Comparison of ENCODE assay signal across 18 cellular contexts in the genomic region with DNA sequence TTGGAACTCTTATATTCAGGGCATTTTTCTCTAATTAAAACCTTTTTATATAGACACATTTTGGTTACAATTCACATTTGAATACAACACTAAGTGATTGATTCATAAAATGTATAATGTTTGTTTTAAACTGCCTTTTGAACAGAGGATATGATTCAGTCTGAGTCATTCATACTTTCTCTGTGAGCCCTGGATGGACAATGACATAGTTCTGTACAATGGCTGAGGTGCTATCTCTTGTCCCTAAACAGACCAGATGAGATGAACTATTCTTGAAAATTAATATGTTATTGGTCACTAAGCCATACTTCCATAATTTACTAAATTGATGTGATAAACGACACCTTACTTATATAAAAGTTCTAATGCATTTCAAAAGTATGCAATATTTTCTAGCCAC.
DNase-seq lines count a peak whose midpoint lies in the region; ATAC-seq and TF ChIP-seq lines count a peak whose summit lies in the region.
"Had no signal": no experiment of that assay in that cellular context is flagged by ENCODE, and none has a peak within 500 bp of the region (broad histone marks: within the 10 kb centered on the region; RNA-seq: fewer than 3 reads in every experiment).

No MANE protein-coding gene starts in this region.

- ATAC-seq in activated CD8-positive, alpha-beta memory T cell treated with anti-CD3 and anti-CD28 coated beads, Interleukin-2, amount 10 ng/mL, durations not matched to agents 7 days and 5 days: no peak
- ATAC-seq: left lung had no signal

- no peak for TF ChIP-seq POLR2A in Peyer's patch (IDR thresholded peaks at IDR 0.05)

- CTCF ChIA-PET in activated CD8-positive, alpha-beta memory T cell treated with anti-CD3 and anti-CD28 coated beads, Interleukin-2, amount 10 ng/mL, durations not matched to agents 7 days and 5 days (lab: Charles Lee): no interaction called here

- H3K27ac ChIP-seq in epithelial cell of prostate (peak overlapping the region; percentile 31), Peyer's patch (no peak overlapping the region)
- H3K27ac ChIP-seq: ascending aorta, left lung, sigmoid colon, stomach had no signal

- no peaks in the 10 kb centered on the region for H3K27me3 Mint-ChIP-seq in activated CD8-positive, alpha-beta memory T cell treated with anti-CD3 and anti-CD28 coated beads, Interleukin-2, amount 10 ng/mL, durations not matched to agents 7 days and 5 days
- H3K27me3 Mint-ChIP-seq: activated CD4-positive, alpha-beta T cell treated with anti-CD3 and anti-CD28 coated beads, Interleukin-2, amount 10 ng/mL, durations not matched to agents 24 days and 14 days; CD4-positive, alpha-beta memory T cell had no signal

- TF ChIP-seq CTCF in Peyer's patch (IDR thresholded peaks at IDR 0.05): no peak

- DNase-seq in GM04503 (ENCODE audit: low read depth): peak; percentile 15
- peak; percentile 13 for DNase-seq in RPMI7951 (ENCODE audit: low read depth)
- no peak for DNase-seq in epithelial cell of prostate (ENCODE audit: low read depth, low spot score)
- peak; percentile 31 for DNase-seq in skeletal muscle cell (ENCODE audit: low read depth)
- DNase-seq in NCI-H187 treated with DMSO at 0.1 percent for 48 hours (lab: John Stamatoyannopoulos, UW): no peak
- no peak for DNase-seq in activated CD8-positive, alpha-beta memory T cell treated with anti-CD3 and anti-CD28 coated beads, Interleukin-2, amount 10 ng/mL, durations not matched to agents 7 days and 5 days
- DNase-seq in retina: no peak
- DNase-seq in Peyer's patch: no peak
- DNase-seq: activated CD4-positive, alpha-beta T cell treated with anti-CD3 and anti-CD28 coated beads, Interleukin-2, amount 10 ng/mL, durations not matched to agents 24 days and 14 days; CD4-positive, alpha-beta memory T cell; effector CD8-positive, alpha-beta T cell; KBM-7; left lung; NCI-H1694 treated with DMSO at 0.1 percent for 48 hours; NCI-H526; sigmoid colon; stomach had no signal

- H3K4me1 Mint-ChIP-seq in activated CD8-positive, alpha-beta memory T cell treated with anti-CD3 and anti-CD28 coated beads, Interleukin-2, amount 10 ng/mL, durations not matched to agents 7 days and 5 days: no peaks in the 10 kb centered on the region
- H3K4me1 Mint-ChIP-seq: activated CD4-positive, alpha-beta T cell treated with anti-CD3 and anti-CD28 coated beads, Interleukin-2, amount 10 ng/mL, durations not matched to agents 24 days and 14 days; CD4-positive, alpha-beta memory T cell had no signal

- H3K36me3 ChIP-seq in Peyer's patch: no peaks in the 10 kb centered on the region
- H3K36me3 ChIP-seq: ascending aorta, left lung, sigmoid colon, stomach had no signal

- H3K9me3 Mint-ChIP-seq in activated CD8-positive, alpha-beta memory T cell treated with anti-CD3 and anti-CD28 coated beads, Interleukin-2, amount 10 ng/mL, durations not matched to agents 7 days and 5 days (ENCODE audit: low read depth): no peaks in the 10 kb centered on the region
- H3K9me3 Mint-ChIP-seq: activated CD4-positive, alpha-beta T cell treated with anti-CD3 and anti-CD28 coated beads, Interleukin-2, amount 10 ng/mL, durations not matched to agents 24 days and 14 days; CD4-positive, alpha-beta memory T cell had no signal

- no peaks in the 10 kb centered on the region for H3K9me3 ChIP-seq in Peyer's patch
- H3K9me3 ChIP-seq: ascending aorta, left lung, sigmoid colon, stomach had no signal

- H3K4me3 Mint-ChIP-seq in activated CD8-positive, alpha-beta memory T cell treated with anti-CD3 and anti-CD28 coated beads, Interleukin-2, amount 10 ng/mL, durations not matched to agents 7 days and 5 days: no peak overlapping the region
- H3K4me3 Mint-ChIP-seq: activated CD4-positive, alpha-beta T cell treated with anti-CD3 and anti-CD28 coated beads, Interleukin-2, amount 10 ng/mL, durations not matched to agents 24 days and 14 days; CD4-positive, alpha-beta memory T cell had no signal

- H3K27me3 ChIP-seq in Peyer's patch: no peaks in the 10 kb centered on the region
- H3K27me3 ChIP-seq: ascending aorta, left lung, sigmoid colon, stomach had no signal

- no peak overlapping the region for H3K27ac Mint-ChIP-seq in activated CD8-positive, alpha-beta memory T cell treated with anti-CD3 and anti-CD28 coated beads, Interleukin-2, amount 10 ng/mL, durations not matched to agents 7 days and 5 days
- H3K27ac Mint-ChIP-seq: activated CD4-positive, alpha-beta T cell treated with anti-CD3 and anti-CD28 coated beads, Interleukin-2, amount 10 ng/mL, durations not matched to agents 24 days and 14 days; CD4-positive, alpha-beta memory T cell had no signal

- no peak overlapping the region for H3K4me3 ChIP-seq in skeletal muscle cell (ENCODE audit: low read depth, low read length)
- no peak overlapping the region for H3K4me3 ChIP-seq in Peyer's patch
- H3K4me3 ChIP-seq: ascending aorta, left lung, sigmoid colon, stomach had no signal

- no peaks in the 10 kb centered on the region for H3K36me3 Mint-ChIP-seq in activated CD8-positive, alpha-beta memory T cell treated with anti-CD3 and anti-CD28 coated beads, Interleukin-2, amount 10 ng/mL, durations not matched to agents 7 days and 5 days
- H3K36me3 Mint-ChIP-seq: CD4-positive, alpha-beta memory T cell had no signal

- no peaks in the 10 kb centered on the region for H3K4me1 ChIP-seq in Peyer's patch
- H3K4me1 ChIP-seq: ascending aorta, left lung, sigmoid colon, stomach had no signal

Comparison
In these comparisons a context has a peak if more than half of its experiments do, and no peak if none do; other contexts are left out.
1. DNase-seq: peak in GM04503 (single experiment), RPMI7951 (single experiment) and skeletal muscle cell (single experiment); none in epithelial cell of prostate (single experiment), NCI-H187 treated with DMSO at 0.1 percent for 48 hours (single experiment), activated CD8-positive, alpha-beta memory T cell treated with anti-CD3 and anti-CD28 coated beads, Interleukin-2, amount 10 ng/mL, durations not matched to agents 7 days and 5 days (single experiment), retina (single experiment) and Peyer's patch (0 of 3).